ENCODE assay signal across 8 cellular contexts in the genomic region with DNA sequence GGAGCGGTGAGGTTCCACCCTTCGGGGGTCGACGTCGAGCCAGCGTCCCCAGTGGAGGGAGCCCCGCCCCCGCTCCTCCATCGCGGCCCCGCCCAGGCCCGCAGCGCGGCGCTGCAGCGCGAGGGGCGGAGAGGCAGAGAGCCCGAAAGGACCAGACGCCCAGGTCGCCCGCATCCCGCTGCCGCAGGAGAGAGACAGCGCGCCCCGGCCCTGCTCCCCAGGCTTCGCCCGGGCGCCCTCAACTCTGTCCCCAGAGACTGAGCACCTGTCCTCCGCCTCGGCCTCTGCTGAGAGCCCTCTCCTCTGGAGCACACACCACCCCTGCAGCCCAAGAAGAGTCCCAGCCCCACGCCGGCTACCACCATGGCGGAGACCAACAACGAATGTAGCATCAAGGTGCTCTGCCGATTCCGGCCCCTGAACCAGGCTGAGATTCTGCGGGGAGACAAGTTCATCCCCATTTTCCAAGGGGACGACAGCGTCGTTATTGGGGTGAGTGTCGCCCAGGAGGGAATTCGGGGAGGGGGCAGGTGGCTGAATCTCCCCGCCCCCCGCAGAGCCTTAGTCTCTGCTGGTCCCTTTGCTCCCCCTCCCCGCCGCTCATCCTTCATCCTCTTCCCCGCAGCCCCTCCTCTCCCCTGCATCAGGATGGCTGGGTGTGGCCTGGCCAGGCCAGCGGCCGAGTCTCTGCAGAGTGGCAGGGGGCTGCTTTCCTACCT. TPM values are rescaled to one million over a fixed set of nuclear protein-coding genes. Genes with fewer than 3 reads are reported as not detected.
A peak's percentile ranks its signal among the peaks of the same experiment; 100 is the strongest.
DNase-seq lines count a peak whose midpoint lies in the region; ATAC-seq and TF ChIP-seq lines count a peak whose summit lies in the region.

A gene (plus strand): TSS at position 136 of the 719 bp plus-strand sequence. CDS start 228 bp downstream, at position 364.

- H3K4me3 Mint-ChIP-seq in activated CD8-positive, alpha-beta memory T cell treated with anti-CD3 and anti-CD28 coated beads, Interleukin-2, amount 10 ng/mL, durations not matched to agents 7 days and 5 days = peak within 1 kb of the TSS; percentile 72
- peak within 1 kb of the TSS; percentile 99 for H3K4me3 Mint-ChIP-seq in neural crest cell

- peaks cover 53% of the 10 kb centered on the region for H3K4me1 Mint-ChIP-seq in activated CD8-positive, alpha-beta memory T cell treated with anti-CD3 and anti-CD28 coated beads, Interleukin-2, amount 10 ng/mL, durations not matched to agents 7 days and 5 days
- H3K4me1 Mint-ChIP-seq in neural crest cell = peaks cover 47% of the 10 kb centered on the region

- peak; percentile 30 for TF ChIP-seq POLR2A in erythroblast (IDR thresholded peaks at IDR 0.05; ENCODE audit: low read length)

- peak within 1 kb of the TSS; percentile 70 for H3K27ac ChIP-seq in substantia nigra (ENCODE audit: low read depth, low read length, poor library complexity, severe bottlenecking)

- DNase-seq in GM10248 (ENCODE audit: extremely low spot score) (peak; percentile 77), NCI-H1694 (lab: John Stamatoyannopoulos, UW) (peak; percentile 18), erythroblast (lab: John Stamatoyannopoulos, UW) (peak; percentile 68 to 80), neural crest cell (ENCODE audit: low read depth, low spot score) (peak; percentile 57), substantia nigra (lab: John Stamatoyannopoulos, UW) (peak in 39 of 49 donors; percentile 5 to 83 (median 29)), kidney tubule cell (ENCODE audit: low spot score) (no peak)
- peak; percentile 74 for DNase-seq in activated CD8-positive, alpha-beta memory T cell treated with anti-CD3 and anti-CD28 coated beads, Interleukin-2, amount 10 ng/mL, durations not matched to agents 7 days and 5 days

- no peaks in the 10 kb centered on the region for H3K9me3 Mint-ChIP-seq in activated CD8-positive, alpha-beta memory T cell treated with anti-CD3 and anti-CD28 coated beads, Interleukin-2, amount 10 ng/mL, durations not matched to agents 7 days and 5 days (ENCODE audit: low read depth)
- no peaks in the 10 kb centered on the region for H3K9me3 Mint-ChIP-seq in neural crest cell

- H3K36me3 Mint-ChIP-seq in activated CD8-positive, alpha-beta memory T cell treated with anti-CD3 and anti-CD28 coated beads, Interleukin-2, amount 10 ng/mL, durations not matched to agents 7 days and 5 days = peaks cover 5% of the 10 kb centered on the region
- no peaks in the 10 kb centered on the region for H3K36me3 Mint-ChIP-seq in neural crest cell (ENCODE audit: low read depth)

- H3K27me3 Mint-ChIP-seq in activated CD8-positive, alpha-beta memory T cell treated with anti-CD3 and anti-CD28 coated beads, Interleukin-2, amount 10 ng/mL, durations not matched to agents 7 days and 5 days = peaks cover 11% of the 10 kb centered on the region
- H3K27me3 Mint-ChIP-seq in neural crest cell (ENCODE audit: low read depth) = peaks cover 67% of the 10 kb centered on the region

- ATAC-seq in activated CD8-positive, alpha-beta memory T cell treated with anti-CD3 and anti-CD28 coated beads, Interleukin-2, amount 10 ng/mL, durations not matched to agents 7 days and 5 days = peak; percentile 67
- ATAC-seq in HG03354 (IDR thresholded peaks at IDR 0.05; ENCODE audit: poor library complexity, severe bottlenecking, unreplicated experiment) = no peak

- H3K27ac Mint-ChIP-seq in activated CD8-positive, alpha-beta memory T cell treated with anti-CD3 and anti-CD28 coated beads, Interleukin-2, amount 10 ng/mL, durations not matched to agents 7 days and 5 days = no peak within 1 kb of the TSS
- peak within 1 kb of the TSS; percentile 81 for H3K27ac Mint-ChIP-seq in neural crest cell (ENCODE audit: unreplicated experiment)

- CTCF ChIA-PET in GM10248 (lab: Yijun Ruan, JAX) = no interaction called here
- CTCF ChIA-PET in activated CD8-positive, alpha-beta memory T cell treated with anti-CD3 and anti-CD28 coated beads, Interleukin-2, amount 10 ng/mL, durations not matched to agents 7 days and 5 days (lab: Charles Lee) = no interaction called here

- no peak for TF ChIP-seq CTCF in GM10248 (IDR thresholded peaks at IDR 0.05; ENCODE audit: control extremely low read depth, extremely low read depth, low read depth, missing control alignments)
- no peak for TF ChIP-seq CTCF in neural crest cell (conservative IDR thresholded peaks at IDR 0.05)

- POLR2A ChIA-PET in GM10248 (lab: Yijun Ruan, JAX) = no interaction called here

RNA-seq across cellular contexts. Expression of the gene that starts here (rescaled TPM):
- 1 to 10 TPM; 1.9 to 2.1 TPM for total RNA-seq in activated CD8-positive, alpha-beta memory T cell treated with anti-CD3 and anti-CD28 coated beads, Interleukin-2, amount 10 ng/mL, durations not matched to agents 7 days and 5 days
- 16.9 and 20.8 TPM in 2 replicates for total RNA-seq in neural crest cell
